ENCODE assay signal across 10 cellular contexts in the genomic region with DNA sequence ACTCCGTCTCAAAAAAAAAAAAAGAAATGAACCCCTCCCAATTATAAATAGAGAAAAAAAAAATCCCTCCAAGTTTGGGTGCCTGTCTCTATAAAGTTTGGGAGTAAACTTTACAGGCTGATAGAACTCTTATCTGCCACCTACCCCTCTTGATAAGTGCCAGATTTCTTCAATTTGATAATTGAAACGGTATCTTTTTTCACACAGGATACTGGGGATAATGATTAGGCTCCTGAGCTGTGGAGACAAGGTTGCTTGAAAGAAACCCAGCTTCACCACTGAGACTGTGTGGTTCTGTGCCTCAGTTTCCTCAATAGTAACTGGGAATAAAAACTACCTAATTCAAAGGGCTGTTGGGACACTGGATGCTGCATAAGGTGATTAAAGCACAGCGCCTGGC. TPM values are rescaled to one million over a fixed set of nuclear protein-coding genes. Genes with fewer than 3 reads are reported as not detected.
DNase-seq lines count a peak whose midpoint lies in the region; TF ChIP-seq lines count a peak whose summit lies in the region.
"Had no signal": no experiment of that assay in that cellular context is flagged by ENCODE, and none has a peak within 500 bp of the region (broad histone marks: within the 10 kb centered on the region; RNA-seq: fewer than 3 reads in every experiment).

No MANE protein-coding gene starts in this region.

- H3K27me3 Mint-ChIP-seq in CD4-positive, alpha-beta memory T cell, result no peaks in the 10 kb centered on the region

- H3K4me3 Mint-ChIP-seq in CD4-positive, alpha-beta memory T cell, result peak overlapping the region; percentile 85 to 96 (median 92)

- H3K36me3 Mint-ChIP-seq in CD4-positive, alpha-beta memory T cell, result peaks cover 0 to 7% of the 10 kb centered on the region in 2 donors

- no peak overlapping the region for H3K4me3 ChIP-seq in CD4-positive, alpha-beta memory T cell (ENCODE audit: low read length in 2 of 2)
- peak overlapping the region; percentile 50 for H3K4me3 ChIP-seq in NB4 (ENCODE audit: low read depth, low read length)
- peak overlapping the region; percentile 65 for H3K4me3 ChIP-seq in epithelial cell of proximal tubule (ENCODE audit: low read depth, low read length)
- peak overlapping the region; percentile 45 for H3K4me3 ChIP-seq in ovary
- H3K4me3 ChIP-seq in A673 (ENCODE audit: low read depth, low read length, poor library complexity, severe bottlenecking), result no peak overlapping the region

- no peaks in the 10 kb centered on the region for H3K9me3 Mint-ChIP-seq in CD4-positive, alpha-beta memory T cell

- CTCF ChIA-PET in CD4-positive, alpha-beta memory T cell (lab: Charles Lee; ENCODE audit: partially characterized antibody), result no interaction called here
- CTCF ChIA-PET in A673 (lab: Charles Lee), result no interaction called here

- TF ChIP-seq CTCF in NB4 (IDR thresholded peaks at IDR 0.05; ENCODE audit: low read depth, low read length), result no peak
- TF ChIP-seq CTCF in epithelial cell of proximal tubule (conservative IDR thresholded peaks at IDR 0.05; ENCODE audit: low read depth, low read length), result no peak
- TF ChIP-seq CTCF in ovary (IDR thresholded peaks at IDR 0.05), result no peak
- TF ChIP-seq CTCF in A673 (conservative IDR thresholded peaks at IDR 0.05; ENCODE audit: low read depth, low read length), result no peak

- WGBS in ovary, 3 donors, result 65 to 80% (median 65%) methylated on average over 3 of the region's 3 CpGs

- intact Hi-C loops in CD4-positive, alpha-beta memory T cell (cut with micrococcal nuclease), result loop anchor here (10.0 kb wide), 1 partner anchor 202 kb away; the partner anchor contains the start of gene FUNDC1
- intact Hi-C loops in ovary (cut with DNase I), result no loop called here
- intact Hi-C loops in A673 (cut with micrococcal nuclease; ENCODE audit: unreplicated experiment), result no loop called here

- TF ChIP-seq EP300 in ovary (IDR thresholded peaks at IDR 0.05), result no peak

- H3K4me1 Mint-ChIP-seq in CD4-positive, alpha-beta memory T cell, result peaks cover 6 to 33% (median 23%) of the 10 kb centered on the region in 4 donors

- no peak for DNase-seq in CD4-positive, alpha-beta memory T cell
- DNase-seq in NB4 (ENCODE audit: low read depth), result no peak
- no peak for DNase-seq in epithelial cell of proximal tubule (ENCODE audit: low read depth)
- DNase-seq in ovary, result no peak
- DNase-seq in A673 (ENCODE audit: low spot score), result no peak
- DNase-seq in SIG-M5 (lab: John Stamatoyannopoulos, UW), result no peak
- no peak for DNase-seq in DMS 273 treated with DMSO at 0.1 percent for 48 hours (lab: John Stamatoyannopoulos, UW)
- DNase-seq in iPS-NIHi11 (ENCODE audit: low spot score), result no peak
- DNase-seq: NCI-H774 had no signal

- H3K27me3 ChIP-seq in CD4-positive, alpha-beta memory T cell (ENCODE audit: insufficient read depth, low read length), result no peaks in the 10 kb centered on the region
- H3K27me3 ChIP-seq in ovary, result no peaks in the 10 kb centered on the region
- no peaks in the 10 kb centered on the region for H3K27me3 ChIP-seq in A673 (replicated peaks; ENCODE audit: insufficient read depth, low read depth, low read length, poor library complexity)
- H3K27me3 ChIP-seq: tibial artery had no signal

- BruUV-seq in A673 (replicated peaks; lab: Mats Ljungman, UMichigan), result no TSS peak

- TF ChIP-seq POLR2A in NB4 (IDR thresholded peaks at IDR 0.05; ENCODE audit: extremely low read depth, insufficient read length), result no peak
- no peak for TF ChIP-seq POLR2A in ovary (IDR thresholded peaks at IDR 0.05)

- no peaks in the 10 kb centered on the region for H3K36me3 ChIP-seq in CD4-positive, alpha-beta memory T cell (ENCODE audit: insufficient read depth, low read length)
- H3K36me3 ChIP-seq in ovary (no peaks in the 10 kb centered on the region), A673 (ENCODE audit: insufficient read depth, low read length, poor library complexity, severe bottlenecking) (no peaks in the 10 kb centered on the region)
- H3K36me3 ChIP-seq: tibial artery had no signal

- no peaks in the 10 kb centered on the region for H3K9me3 ChIP-seq in CD4-positive, alpha-beta memory T cell (ENCODE audit: control insufficient read depth in 1 of 2, low read length in 2 of 2)
- no peaks in the 10 kb centered on the region for H3K9me3 ChIP-seq in ovary
- no peaks in the 10 kb centered on the region for H3K9me3 ChIP-seq in A673 (ENCODE audit: low read depth, low read length, poor library complexity, severe bottlenecking)
- H3K9me3 ChIP-seq: tibial artery had no signal

- peak overlapping the region; percentile 94 to 97 (median 96) for H3K27ac Mint-ChIP-seq in CD4-positive, alpha-beta memory T cell

- H3K4me1 ChIP-seq in CD4-positive, alpha-beta memory T cell (ENCODE audit: insufficient read depth, low read length), result peaks cover 14% of the 10 kb centered on the region
- H3K4me1 ChIP-seq in ovary (ENCODE audit: insufficient read depth), result no peaks in the 10 kb centered on the region
- H3K4me1 ChIP-seq in A673 (ENCODE audit: insufficient read depth, low read length, poor library complexity, severe bottlenecking), result peaks cover 4% of the 10 kb centered on the region

- peak overlapping the region; percentile 81 for H3K27ac ChIP-seq in CD4-positive, alpha-beta memory T cell (ENCODE audit: low read depth, low read length)
- H3K27ac ChIP-seq in ovary, result no peak overlapping the region
- no peak overlapping the region for H3K27ac ChIP-seq in A673 (ENCODE audit: low read depth, low read length, poor library complexity, severe bottlenecking)
- H3K27ac ChIP-seq: tibial artery had no signal

- POLR2A ChIA-PET in CD4-positive, alpha-beta memory T cell (lab: Charles Lee; ENCODE audit: partially characterized antibody), result no interaction called here
- POLR2A ChIA-PET in A673 (lab: Charles Lee; ENCODE audit: low non-redundant PET), result no interaction called here

RNA-seq across cellular contexts. Expression of gene EFHC2, which starts 0.6 kb away (rescaled TPM):
- total RNA-seq in CD4-positive, alpha-beta memory T cell, result 1 to 10 TPM in 1 of 2 experiments, under 1 TPM in 1; 0.94 to 1.9 TPM
- polyA plus RNA-seq in CD4-positive, alpha-beta memory T cell, result 1 to 10 TPM; 5.1 to 6.3 TPM
- total RNA-seq in epithelial cell of proximal tubule (0.81 TPM in 1 of 2 replicates, not detected in the other), ovary (10 to 100 TPM in 1 of 7 donors, 1 to 10 TPM in 6; 1.8 to 16.1 (median 2.4) TPM), A673 (2021) (0.11 and 0.26 TPM in 2 replicates)
- polyA plus RNA-seq in ovary, result 1 to 10 TPM; 2.3 to 3.1 TPM

Comparison
In these comparisons a context has a peak if more than half of its experiments do, and no peak if none do; other contexts are left out.
1. H3K4me3 ChIP-seq: peak in NB4 (single experiment), epithelial cell of proximal tubule (single experiment) and ovary (single experiment); none in CD4-positive, alpha-beta memory T cell (0 of 2) and A673 (single experiment).